1 cellular context compared by ENCODE assay signal in the genomic region with DNA sequence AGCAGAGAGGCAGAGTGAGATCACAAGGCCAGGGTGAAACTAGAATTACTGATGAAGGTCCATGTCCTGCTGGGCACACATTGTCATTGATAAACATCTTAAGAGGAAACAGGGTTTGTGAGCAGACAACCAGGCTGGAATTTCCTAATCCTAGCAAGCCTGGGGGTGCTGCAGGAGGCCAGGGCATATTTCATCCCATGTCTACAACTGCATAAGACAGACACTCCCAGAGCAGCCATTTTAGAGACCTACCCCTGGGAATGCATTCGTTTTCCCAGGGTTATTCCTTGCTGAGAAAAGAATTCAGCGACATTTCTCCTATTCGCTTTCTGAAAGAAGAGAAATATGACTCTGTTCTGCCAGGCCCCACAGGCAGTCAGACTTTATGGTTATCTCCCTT. TPM values are rescaled to one million over a fixed set of nuclear protein-coding genes. Genes with fewer than 3 reads are reported as not detected.
"Had no signal": no experiment of that assay in that cellular context is flagged by ENCODE, and none has a peak within 500 bp of the region (broad histone marks: within the 10 kb centered on the region; RNA-seq: fewer than 3 reads in every experiment).

No MANE protein-coding gene starts in this region.

RNA-seq across cellular contexts. Expression of gene RASGRF2, which starts 57.5 kb away (rescaled TPM):
- total RNA-seq: myocyte had no signal
